8 cellular contexts compared by ENCODE assay signal in the genomic region with DNA sequence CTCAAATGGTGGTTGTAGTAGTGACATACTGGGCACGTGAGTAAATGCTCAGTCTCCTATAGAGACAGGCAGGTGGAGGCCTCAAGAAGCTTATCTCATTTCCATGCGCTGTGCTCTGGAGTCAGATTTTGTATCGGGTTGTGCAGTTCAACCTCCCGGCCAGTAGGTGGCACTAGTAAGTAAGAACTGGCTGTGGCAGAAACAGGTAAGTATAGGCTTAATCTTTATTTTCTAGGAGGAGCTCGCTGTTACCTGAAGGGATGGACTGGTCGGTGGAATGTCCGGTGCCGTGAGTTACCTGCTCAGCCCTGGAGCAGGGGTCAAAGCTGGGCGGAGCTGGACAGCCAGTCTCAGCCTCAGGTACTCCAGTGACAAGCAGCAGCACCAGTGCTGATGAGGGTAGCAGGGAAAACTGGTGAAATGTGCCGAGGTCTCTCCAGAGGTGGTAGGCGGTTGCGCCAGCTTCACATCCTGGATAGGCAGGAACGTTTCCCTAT.
DNase-seq lines count a peak whose midpoint lies in the region; ATAC-seq and TF ChIP-seq lines count a peak whose summit lies in the region.

No MANE protein-coding gene starts in this region.

- no peaks in the 10 kb centered on the region for H3K9me3 Mint-ChIP-seq in type B pancreatic cell

- TF ChIP-seq POLR2A in NB4 (IDR thresholded peaks at IDR 0.05; ENCODE audit: extremely low read depth, insufficient read length), result no peak

- peak overlapping the region; percentile 74 for H3K27ac Mint-ChIP-seq in type B pancreatic cell

- H3K4me3 ChIP-seq in NB4 (ENCODE audit: low read depth, low read length) (no peak overlapping the region), WI38 (ENCODE audit: low read depth, low read length) (no peak overlapping the region)

- peak; percentile 87 for ATAC-seq in HG02678 (IDR thresholded peaks at IDR 0.05; ENCODE audit: unreplicated experiment)

- TF ChIP-seq CTCF in NB4 (IDR thresholded peaks at IDR 0.05; ENCODE audit: low read depth, low read length) (peak; percentile 91), WI38 (IDR thresholded peaks at IDR 0.05; ENCODE audit: low read depth, low read length) (peak; percentile 76), type B pancreatic cell (conservative IDR thresholded peaks at IDR 0.05) (peak; percentile 71)

- no peaks in the 10 kb centered on the region for H3K4me1 Mint-ChIP-seq in type B pancreatic cell (ENCODE audit: unreplicated experiment)

- peak; percentile 72 for DNase-seq in activated effector memory CD4-positive, alpha-beta T cell treated with anti-CD3 and anti-CD28 coated beads, Interleukin-2, amount 50 U/mL, for 16 hours
- no peak for DNase-seq in activated effector memory CD4-positive, alpha-beta T cell treated with Interleukin-2 at 50 U/mL for 16 hours
- DNase-seq in NB4 (ENCODE audit: low read depth), result peak; percentile 55
- peak; percentile 0 for DNase-seq in effector CD8-positive, alpha-beta T cell (lab: John Stamatoyannopoulos, UW)
- peak; percentile 77 for DNase-seq in mucosa of gallbladder (ENCODE audit: low spot score)
- no peak for DNase-seq in type B pancreatic cell (ENCODE audit: extremely low spot score, unreplicated experiment)

- no peaks in the 10 kb centered on the region for H3K36me3 Mint-ChIP-seq in type B pancreatic cell

- no peaks in the 10 kb centered on the region for H3K27me3 Mint-ChIP-seq in type B pancreatic cell

- peak overlapping the region; percentile 91 for H3K4me3 Mint-ChIP-seq in type B pancreatic cell

Comparison
In these comparisons a context has a peak if more than half of its experiments do, and no peak if none do; other contexts are left out.
1. DNase-seq: peak in activated effector memory CD4-positive, alpha-beta T cell treated with anti-CD3 and anti-CD28 coated beads, Interleukin-2, amount 50 U/mL, for 16 hours (single experiment), NB4 (single experiment), effector CD8-positive, alpha-beta T cell (single experiment) and mucosa of gallbladder (single experiment); none in activated effector memory CD4-positive, alpha-beta T cell treated with Interleukin-2 at 50 U/mL for 16 hours (single experiment) and type B pancreatic cell (single experiment).
2. Peak in every context shown above with its lines, with median percentiles within 50 percentile points of each other: CTCF ChIP-seq.